22 cellular contexts compared by ENCODE assay signal in the genomic region with DNA sequence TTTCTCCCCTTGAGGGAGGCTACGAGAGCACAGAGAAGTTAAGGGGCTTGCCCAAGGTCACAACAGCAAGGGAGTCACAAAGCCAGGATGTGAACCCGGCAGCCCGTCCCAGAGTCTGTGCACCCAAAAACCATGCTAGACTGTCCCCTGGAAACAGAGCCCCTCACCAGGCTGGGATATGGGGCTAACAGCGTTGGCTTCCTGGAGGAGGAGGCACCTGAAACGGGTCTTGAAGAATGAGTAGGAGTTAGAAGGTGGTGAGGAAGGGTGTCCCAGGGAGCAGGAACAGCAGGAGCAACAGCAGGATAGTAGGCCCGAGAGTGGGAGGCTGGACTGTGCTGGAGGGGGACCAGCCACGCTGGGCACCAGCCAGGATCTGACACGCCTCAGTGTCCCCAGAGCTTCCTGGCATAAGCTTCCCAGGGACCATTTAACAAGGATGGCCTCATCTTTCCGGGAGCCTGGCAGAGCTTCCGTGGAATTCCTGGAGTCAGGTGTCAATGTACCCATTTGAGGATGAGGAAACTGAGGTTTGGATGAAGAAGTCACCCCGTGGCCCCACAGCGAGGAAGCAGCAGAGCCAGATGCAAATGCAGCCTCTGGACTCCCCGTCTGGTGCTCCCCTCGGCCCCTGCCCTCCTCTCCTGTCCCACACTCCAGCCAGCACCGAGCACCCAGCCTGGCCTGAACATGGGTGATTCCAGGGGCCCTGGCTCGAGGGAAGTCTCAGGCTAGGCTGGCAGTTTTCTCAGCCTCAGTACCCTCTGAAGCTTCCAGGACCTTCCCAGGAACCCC. TPM values are rescaled to one million over a fixed set of nuclear protein-coding genes. Genes with fewer than 3 reads are reported as not detected.
DNase-seq lines count a peak whose midpoint lies in the region; ATAC-seq, FAIRE-seq and TF ChIP-seq lines count a peak whose summit lies in the region.
"Had no signal": no experiment of that assay in that cellular context is flagged by ENCODE, and none has a peak within 500 bp of the region (broad histone marks: within the 10 kb centered on the region; RNA-seq: fewer than 3 reads in every experiment).

No MANE protein-coding gene starts in this region.

- TF ChIP-seq POLR2A in H1 (IDR thresholded peaks at IDR 0.05; ENCODE audit: control extremely low read depth in 1 of 2, low read depth in 2 of 2, low read length in 2 of 2) = no peak
- TF ChIP-seq POLR2A in testis (IDR thresholded peaks at IDR 0.05) = no peak

- peaks cover 0 to 26% (median 13%) of the 10 kb centered on the region in 4 experiments; a peak in 6 of 7 replicates for H3K4me1 ChIP-seq in H1 (replicated peaks in 1 of 4; ENCODE audit: control insufficient read depth in 3 of 4, insufficient read depth in 4 of 4, low read length in 3 of 4)
- peaks cover 25% of the 10 kb centered on the region for H3K4me1 ChIP-seq in neural progenitor cell
- H3K4me1 ChIP-seq in testis = peaks cover 19% of the 10 kb centered on the region

- H4K8ac ChIP-seq in H1 (ENCODE audit: extremely low read depth, insufficient read depth, low read length) = peak overlapping the region; percentile 63; the same call in 1 of the 2 replicates

- H2AFZ ChIP-seq in H1 (ENCODE audit: low read length) (no peak overlapping the region), neural progenitor cell (replicated peaks) (no peak overlapping the region)

- H3K18ac ChIP-seq in H1 (ENCODE audit: extremely low read depth, low read length) = no peak overlapping the region

- peaks cover 13% of the 10 kb centered on the region for H3K4me1 Mint-ChIP-seq in activated CD8-positive, alpha-beta memory T cell treated with anti-CD3 and anti-CD28 coated beads, Interleukin-2, amount 10 ng/mL, durations not matched to agents 7 days and 5 days
- H3K4me1 Mint-ChIP-seq in neural progenitor cell = peaks cover 32% of the 10 kb centered on the region

- intact Hi-C loops in testis (cut with DNase I; ENCODE audit: low total_unique reads) = loop anchor here (10.0 kb wide), 1 partner anchor 75 kb away; a partner anchor contains a TSS

- H3K4me3 Mint-ChIP-seq in activated CD8-positive, alpha-beta memory T cell treated with anti-CD3 and anti-CD28 coated beads, Interleukin-2, amount 10 ng/mL, durations not matched to agents 7 days and 5 days = no peak overlapping the region
- peak overlapping the region; percentile 24 for H3K4me3 Mint-ChIP-seq in neural progenitor cell
- H3K4me3 Mint-ChIP-seq: CD4-positive, alpha-beta T cell; GM23338 had no signal

- POLR2A ChIA-PET in H1 (lab: Charles Lee; ENCODE audit: partially characterized antibody) = interaction anchor here (1.0 to 2.5 kb wide), 7 partner anchors 9 to 70 kb away, joined by 3 to 11 read pairs (median 4); no protein-coding TSS in a partner anchor
- POLR2A ChIA-PET in GM10248 (lab: Yijun Ruan, JAX) = interaction anchor here (0.5 kb wide), 1 partner anchor 88 kb away, joined by 4 read pairs; no protein-coding TSS in a partner anchor

- no peak for TF ChIP-seq RAD21 in H1 (IDR thresholded peaks at IDR 0.05 in 1 of 2, conservative IDR thresholded peaks at IDR 0.05 in 1 of 2; ENCODE audit: low read depth in 2 of 2, low read length in 2 of 2)

- H3K4me3 ChIP-seq in H1 (ENCODE audit: extremely low read depth in 1 of 4, insufficient read depth in 2 of 4, low read depth in 3 of 4, low read length in 4 of 4) = no peak overlapping the region
- no peak overlapping the region for H3K4me3 ChIP-seq in neural progenitor cell
- H3K4me3 ChIP-seq in testis = no peak overlapping the region
- H3K4me3 ChIP-seq: GM23338, MG63 had no signal

- no peak overlapping the region for H4K5ac ChIP-seq in H1 (ENCODE audit: insufficient read length, low read depth, low read length)

- no peaks in the 10 kb centered on the region; the same call in 1 of the 2 replicates for H3K23me2 ChIP-seq in H1 (ENCODE audit: low read depth, low read length)

- H3K36me3 ChIP-seq in H1 (ENCODE audit: control insufficient read depth in 2 of 4, insufficient read depth in 4 of 4, low read length in 3 of 4) = no peaks in the 10 kb centered on the region
- H3K36me3 ChIP-seq in neural progenitor cell = no peaks in the 10 kb centered on the region
- H3K36me3 ChIP-seq in testis (ENCODE audit: low read depth, missing control alignments) = no peaks in the 10 kb centered on the region
- H3K36me3 ChIP-seq: MG63 had no signal

- peak overlapping the region; percentile 65; the same call in 1 of the 2 replicates for H2BK12ac ChIP-seq in H1 (ENCODE audit: low read depth, low read length)

- H2BK15ac ChIP-seq in H1 (ENCODE audit: low read length) = no peak overlapping the region; the same call in 1 of the 2 replicates

- H2AK5ac ChIP-seq in H1 (ENCODE audit: low read depth, low read length) = peak overlapping the region; percentile 42; the same call in 1 of the 2 replicates

- 82% methylated on average over 14 of the region's 16 CpGs; no CpG with 5 or more reads in 1 of the 2 experiments for WGBS in H1 (ENCODE audit: extremely low coverage in 1 of 2, insufficient coverage in 1 of 2, insufficient read length in 1 of 2, insufficient replicate concordance in 2 of 2, low coverage in 1 of 2, low lambda C conversion rate in 2 of 2, missing lambda C conversion rate in 1 of 2), 2 experiments
- 69 to 74% methylated on average over 10 to 16 of the region's 16 CpGs for WGBS in testis, 2 donors

- H3K9me3 Mint-ChIP-seq in activated CD8-positive, alpha-beta memory T cell treated with anti-CD3 and anti-CD28 coated beads, Interleukin-2, amount 10 ng/mL, durations not matched to agents 7 days and 5 days (ENCODE audit: low read depth) = no peaks in the 10 kb centered on the region
- H3K9me3 Mint-ChIP-seq in neural progenitor cell = peaks cover 5% of the 10 kb centered on the region
- H3K9me3 Mint-ChIP-seq: CD4-positive, alpha-beta T cell had no signal

- peaks cover 4% of the 10 kb centered on the region for H3F3A ChIP-seq in neural progenitor cell (ENCODE audit: low read depth)

- no peak overlapping the region for H2BK20ac ChIP-seq in H1 (ENCODE audit: low read length)

- CTCF ChIA-PET in activated CD8-positive, alpha-beta memory T cell treated with anti-CD3 and anti-CD28 coated beads, Interleukin-2, amount 10 ng/mL, durations not matched to agents 7 days and 5 days (lab: Charles Lee) = interaction anchor here (0.7 to 4.5 kb wide), 7 partner anchors 9 to 201 kb away, joined by 3 to 19 read pairs (median 6); no protein-coding TSS in a partner anchor
- CTCF ChIA-PET in H1 (lab: Charles Lee; ENCODE audit: partially characterized antibody) = interaction anchor here (1.0 to 3.6 kb wide), 13 partner anchors 8 to 130 kb away, joined by 3 to 24 read pairs (median 4); no protein-coding TSS in a partner anchor
- CTCF ChIA-PET in GM10248 (lab: Yijun Ruan, JAX) = interaction anchor here (0.7 to 7.3 kb wide), 4 partner anchors 10 to 231 kb away, joined by 3 to 57 read pairs (median 4); no protein-coding TSS in a partner anchor

- 0 out of 2 replicates have a peak overlapping the region, but pooled peaks have one; percentile 60 for H2BK5ac ChIP-seq in H1 (ENCODE audit: low read depth, low read length)

- H3K14ac ChIP-seq in H1 (ENCODE audit: insufficient read length) = no peak overlapping the region

- no peak overlapping the region for H3K23ac ChIP-seq in H1 (ENCODE audit: insufficient read length)

- peak overlapping the region; percentile 80 for H2BK120ac ChIP-seq in H1 (replicated peaks; ENCODE audit: low read depth, low read length)

- no peaks in the 10 kb centered on the region for H3K79me1 ChIP-seq in H1 (ENCODE audit: low read depth, low read length)

- H4K91ac ChIP-seq in H1 (replicated peaks; ENCODE audit: insufficient read length, low read length) = peak overlapping the region; percentile 94

- peak overlapping the region; percentile 45 for H3K27ac Mint-ChIP-seq in activated CD8-positive, alpha-beta memory T cell treated with anti-CD3 and anti-CD28 coated beads, Interleukin-2, amount 10 ng/mL, durations not matched to agents 7 days and 5 days
- H3K27ac Mint-ChIP-seq in neural progenitor cell = peak overlapping the region; percentile 97
- H3K27ac Mint-ChIP-seq: CD4-positive, alpha-beta T cell; GM23338 had no signal

- H3K27ac ChIP-seq in H1 (ENCODE audit: low read depth, low read length) (no peak overlapping the region), neural progenitor cell (no peak overlapping the region), testis (no peak overlapping the region)
- H3K27ac ChIP-seq: HL-60 had no signal

- DNase-seq in activated CD8-positive, alpha-beta memory T cell treated with anti-CD3 and anti-CD28 coated beads, Interleukin-2, amount 10 ng/mL, durations not matched to agents 7 days and 5 days = no peak
- no peak for DNase-seq in activated CD8-positive, alpha-beta memory T cell treated with anti-CD3 and anti-CD28 coated beads, Interleukin-2, amount 50 U/mL, for 4 hours
- DNase-seq in H1 (ENCODE audit: low read depth in 1 of 2, low spot score in 2 of 2) (no peak), neural progenitor cell (ENCODE audit: low spot score) (no peak), testis (no peak), KG1 (lab: John Stamatoyannopoulos, UW) (no peak), GM10248 (ENCODE audit: extremely low spot score) (no peak), cerebellum (ENCODE audit: low spot score) (no peak)
- DNase-seq: Calu3; CD4-positive, alpha-beta T cell; DMS79 treated with DMSO at 0.1 percent for 48 hours; NCI-H1105; NCI-H187; NCI-H2171; NCI-H774 had no signal

- no peak for TF ChIP-seq EP300 in H1 (IDR thresholded peaks at IDR 0.05; ENCODE audit: borderline replicate concordance in 1 of 2, low read depth in 2 of 2, low read length in 2 of 2)

- FAIRE-seq in H1 (lab: Jason Lieb, UNC) = no peak
- FAIRE-seq: G401.6 had no signal

- no peak for TF ChIP-seq CTCF in H1 (IDR thresholded peaks at IDR 0.05; ENCODE audit: control extremely low read depth in 1 of 3, insufficient read depth in 1 of 3, low read depth in 1 of 3, low read length in 3 of 3)
- no peak for TF ChIP-seq CTCF in neural progenitor cell (IDR thresholded peaks at IDR 0.05)
- TF ChIP-seq CTCF in testis (IDR thresholded peaks at IDR 0.05) = no peak
- no peak for TF ChIP-seq CTCF in GM10248 (IDR thresholded peaks at IDR 0.05; ENCODE audit: control extremely low read depth, extremely low read depth, low read depth, missing control alignments)

- H3K9me3 ChIP-seq in H1 (ENCODE audit: insufficient read depth in 2 of 2, low read depth in 1 of 2, low read length in 1 of 2) (no peaks in the 10 kb centered on the region; a peak in 1 of 4 replicates), neural progenitor cell (ENCODE audit: low read depth) (no peaks in the 10 kb centered on the region), testis (no peaks in the 10 kb centered on the region)

- H3K79me2 ChIP-seq in H1 (ENCODE audit: control insufficient read depth in 1 of 2, insufficient read depth in 2 of 2, low read length in 2 of 2) (no peaks in the 10 kb centered on the region), neural progenitor cell (ENCODE audit: low read depth) (no peaks in the 10 kb centered on the region)

- peak overlapping the region; percentile 59 for H3K4ac ChIP-seq in H1 (replicated peaks; ENCODE audit: insufficient read length, low read depth, low read length)

- ATAC-seq in activated CD8-positive, alpha-beta memory T cell treated with anti-CD3 and anti-CD28 coated beads, Interleukin-2, amount 10 ng/mL, durations not matched to agents 7 days and 5 days = no peak
- ATAC-seq: GM23338 had no signal

- H3K27me3 Mint-ChIP-seq in activated CD8-positive, alpha-beta memory T cell treated with anti-CD3 and anti-CD28 coated beads, Interleukin-2, amount 10 ng/mL, durations not matched to agents 7 days and 5 days = peaks cover 13% of the 10 kb centered on the region
- peaks cover 15% of the 10 kb centered on the region for H3K27me3 Mint-ChIP-seq in neural progenitor cell (ENCODE audit: insufficient read depth, low read depth)
- H3K27me3 Mint-ChIP-seq: CD4-positive, alpha-beta T cell had no signal

- H3K9ac ChIP-seq in H1 (replicated peaks in 1 of 4; ENCODE audit: extremely low read depth in 1 of 4, low read depth in 3 of 4, low read length in 3 of 4) (no peak overlapping the region), neural progenitor cell (no peak overlapping the region)

- H3K56ac ChIP-seq in H1 (replicated peaks; ENCODE audit: insufficient read length, low read depth, low read length) = no peak overlapping the region

- H3K36me3 Mint-ChIP-seq in activated CD8-positive, alpha-beta memory T cell treated with anti-CD3 and anti-CD28 coated beads, Interleukin-2, amount 10 ng/mL, durations not matched to agents 7 days and 5 days = no peaks in the 10 kb centered on the region
- H3K36me3 Mint-ChIP-seq in neural progenitor cell = no peaks in the 10 kb centered on the region

- H3K4me2 ChIP-seq in H1 (ENCODE audit: insufficient read depth in 1 of 2, low read depth in 2 of 2, low read length in 2 of 2) (no peak overlapping the region), neural progenitor cell (no peak overlapping the region)
- H3K4me2 ChIP-seq: GM23338 had no signal

- H4K20me1 ChIP-seq in H1 (replicated peaks in 1 of 2; ENCODE audit: control insufficient read depth in 1 of 2, insufficient read depth in 2 of 2, low read length in 2 of 2) (no peaks in the 10 kb centered on the region), neural progenitor cell (ENCODE audit: low read depth) (no peaks in the 10 kb centered on the region)

- no peaks in the 10 kb centered on the region; a peak in 2 of 7 replicates for H3K27me3 ChIP-seq in H1 (replicated peaks in 1 of 4; ENCODE audit: control insufficient read depth in 3 of 4, extremely low read depth in 1 of 4, insufficient read depth in 3 of 4, low read length in 3 of 4)
- H3K27me3 ChIP-seq in neural progenitor cell = no peaks in the 10 kb centered on the region
- H3K27me3 ChIP-seq in testis = no peaks in the 10 kb centered on the region
- H3K27me3 ChIP-seq: MG63 had no signal

RNA-seq across cellular contexts. Expression of a gene that starts 3.3 kb away (rescaled TPM):
- not detected for total RNA-seq in activated CD8-positive, alpha-beta memory T cell treated with anti-CD3 and anti-CD28 coated beads, Interleukin-2, amount 10 ng/mL, durations not matched to agents 7 days and 5 days
- not detected in 2 replicates for total RNA-seq in H1 (2021; fragmentation: NEBNext Ultra II Directional; extraction: Animal tissue kit (Norgen Biotek cat#: 25700))
- polyA plus RNA-seq in H1 (2011; rRNA removed) = not detected in 2 replicates
- polyA plus RNA-seq in H1 (2011; cell fraction: cytosol; rRNA removed) = not detected
- not detected for polyA plus RNA-seq in H1 (2011; cell fraction: nucleus; rRNA removed)
- not detected in 4 replicates for polyA plus RNA-seq in H1 (2012, experiment 1 of 2)
- not detected for polyA plus RNA-seq in H1 (2012, experiment 2 of 2)
- not detected for polyA plus RNA-seq in H1 (2013, experiment 1 of 2)
- polyA plus RNA-seq in H1 (2013, experiment 2 of 2) = not detected
- not detected in 2 replicates for polyA minus RNA-seq in H1 (2011; rRNA and poly(A)+ RNA removed)
- polyA minus RNA-seq in H1 (2011; cell fraction: cytosol; rRNA and poly(A)+ RNA removed) = not detected
- not detected for polyA minus RNA-seq in H1 (2011; cell fraction: nucleus; rRNA and poly(A)+ RNA removed)
- not detected in 2 replicates for total RNA-seq in neural progenitor cell (ENCODE audit: low replicate concordance)
- not detected for total RNA-seq in testis
- not detected for polyA plus RNA-seq in testis (ENCODE audit: insufficient read depth, low read depth, low replicate concordance)
- not detected for total RNA-seq in cerebellum
- total RNA-seq: A673; Calu3; CD4-positive, alpha-beta T cell; GM23338; NCI-H460; Right ventricle myocardium inferior had no signal
- polyA plus RNA-seq: GM23338 had no signal

RNA-seq across cellular contexts. Expression of a gene that starts 40.1 kb away (rescaled TPM):
- 100 to 1,000 TPM; 101 to 104 TPM for total RNA-seq in activated CD8-positive, alpha-beta memory T cell treated with anti-CD3 and anti-CD28 coated beads, Interleukin-2, amount 10 ng/mL, durations not matched to agents 7 days and 5 days
- total RNA-seq in H1 (2021; fragmentation: NEBNext Ultra II Directional; extraction: Animal tissue kit (Norgen Biotek cat#: 25700)) = 28.9 and 31.6 TPM in 2 replicates
- polyA plus RNA-seq in H1 (2011; rRNA removed) (35.6 and 53.0 TPM in 2 replicates), testis (ENCODE audit: insufficient read depth, low read depth, low replicate concordance) (10.1 TPM)
- polyA plus RNA-seq in H1 (2011; cell fraction: cytosol; rRNA removed) = 34.6 TPM
- 59.9 TPM for polyA plus RNA-seq in H1 (2011; cell fraction: nucleus; rRNA removed)
- polyA plus RNA-seq in H1 (2012, experiment 1 of 2) = 25.2 to 37.3 TPM (median 35.0 TPM) in 4 replicates
- 31.6 TPM for polyA plus RNA-seq in H1 (2012, experiment 2 of 2)
- polyA plus RNA-seq in H1 (2013, experiment 1 of 2) = 26.6 TPM
- 29.4 TPM for polyA plus RNA-seq in H1 (2013, experiment 2 of 2)
- polyA minus RNA-seq in H1 (2011; rRNA and poly(A)+ RNA removed) = 15.4 and 17.4 TPM in 2 replicates
- polyA minus RNA-seq in H1 (2011; cell fraction: cytosol; rRNA and poly(A)+ RNA removed) = 36.6 TPM
- 37.5 TPM for polyA minus RNA-seq in H1 (2011; cell fraction: nucleus; rRNA and poly(A)+ RNA removed)
- total RNA-seq in neural progenitor cell (ENCODE audit: low replicate concordance) (58.0 and 177 TPM in 2 replicates), testis (10 to 100 TPM; 18.3 to 34.1 TPM), cerebellum (31.3 TPM)
